Comparison of ENCODE assay signal across 14 cellular contexts in the genomic region with DNA sequence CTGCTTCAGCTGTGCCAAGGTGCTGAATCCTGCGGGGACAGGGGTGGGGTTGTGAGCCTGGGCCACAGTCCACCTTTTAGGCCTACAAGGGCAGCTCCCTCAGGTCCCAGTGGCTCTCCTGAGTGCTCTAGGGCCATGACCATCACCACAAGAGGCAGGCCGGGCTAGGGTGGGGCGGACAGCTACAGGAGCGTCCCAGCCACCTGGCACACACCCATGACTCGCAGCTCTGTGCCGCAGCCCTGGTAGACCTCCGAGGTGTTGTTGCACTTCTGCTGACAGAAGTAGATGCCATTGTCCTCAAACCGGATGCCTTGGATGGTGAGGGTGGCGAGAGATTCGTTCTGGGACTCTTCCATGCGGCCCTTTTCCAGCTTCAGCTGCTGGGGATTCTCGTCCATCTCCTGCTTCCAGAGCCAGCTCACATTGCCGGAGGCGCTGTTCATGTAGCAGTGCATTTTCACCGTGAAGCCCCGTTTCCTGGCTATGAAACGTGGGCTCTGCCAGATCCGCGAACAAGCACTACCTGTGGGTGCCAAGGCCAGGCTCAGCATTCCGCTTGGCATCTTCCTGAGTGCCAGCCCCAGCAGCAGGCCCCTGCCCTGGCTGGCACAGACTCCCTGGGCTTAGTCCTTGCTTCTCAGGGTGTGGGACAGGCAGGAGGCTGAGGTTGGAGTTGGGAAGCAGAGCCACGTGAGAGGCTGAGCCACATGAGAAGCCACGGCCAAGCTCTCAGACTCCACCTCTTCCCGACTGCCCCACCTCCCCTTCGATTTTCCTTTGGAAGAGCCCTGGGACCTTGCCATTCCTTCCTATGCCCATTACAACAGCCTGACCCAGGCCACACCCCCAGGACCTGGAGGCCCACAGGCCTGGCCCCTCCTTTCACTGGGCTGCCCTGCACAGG. TPM values are rescaled to one million over a fixed set of nuclear protein-coding genes. Genes with fewer than 3 reads are reported as not detected.
DNase-seq lines count a peak whose midpoint lies in the region; ATAC-seq, FAIRE-seq and TF ChIP-seq lines count a peak whose summit lies in the region.
"Had no signal": no experiment of that assay in that cellular context is flagged by ENCODE, and none has a peak within 500 bp of the region (broad histone marks: within the 10 kb centered on the region; RNA-seq: fewer than 3 reads in every experiment).

No MANE protein-coding gene starts in this region.

- peaks cover 0 to 30% (median 19%) of the 10 kb centered on the region in 4 donors for H3K4me1 Mint-ChIP-seq in CD4-positive, CD25-positive, alpha-beta regulatory T cell
- H3K4me1 Mint-ChIP-seq in naive thymus-derived CD8-positive, alpha-beta T cell = peaks cover 15 to 56% (median 29%) of the 10 kb centered on the region in 4 donors

- no peak for DNase-seq in CD4-positive, CD25-positive, alpha-beta regulatory T cell
- DNase-seq in endothelial cell of umbilical vein (ENCODE audit: low read depth, low spot score) (no peak), DMS53 (lab: John Stamatoyannopoulos, UW) (no peak), NCI-H2196 (lab: John Stamatoyannopoulos, UW; ENCODE audit: unreplicated experiment) (no peak), GM10266 (ENCODE audit: extremely low spot score) (no peak), WERI-Rb-1 (no peak)
- no peak for DNase-seq in naive thymus-derived CD8-positive, alpha-beta T cell
- DNase-seq: activated effector memory CD4-positive, alpha-beta T cell treated with Interleukin-2 at 50 U/mL for 16 hours; KBM-7; T-helper 9 cell had no signal

- H3K27me3 Mint-ChIP-seq in CD4-positive, CD25-positive, alpha-beta regulatory T cell = no peaks in the 10 kb centered on the region
- H3K27me3 Mint-ChIP-seq in naive thymus-derived CD8-positive, alpha-beta T cell = no peaks in the 10 kb centered on the region

- H3K4me2 ChIP-seq in endothelial cell of umbilical vein (ENCODE audit: insufficient read depth, low read length) = no peak overlapping the region
- H3K4me2 ChIP-seq: hepatocyte had no signal

- POLR2A ChIA-PET in HEK293 (lab: Yijun Ruan, JAX) (no interaction called here), endothelial cell of umbilical vein (lab: Charles Lee) (interaction anchor here (0.5 kb wide), 1 partner anchor 77 kb away, joined by 3 read pairs; no protein-coding TSS in a partner anchor)
- POLR2A ChIA-PET in naive thymus-derived CD8-positive, alpha-beta T cell (lab: Charles Lee) = interaction anchor here (1.3 to 6.2 kb wide), 2 partner anchors 16 to 104 kb away, joined by 3 to 47 read pairs; no protein-coding TSS in a partner anchor

- H3K36me3 Mint-ChIP-seq in CD4-positive, CD25-positive, alpha-beta regulatory T cell = no peaks in the 10 kb centered on the region
- peaks cover 0 to 3% (median 0%) of the 10 kb centered on the region in 3 donors for H3K36me3 Mint-ChIP-seq in naive thymus-derived CD8-positive, alpha-beta T cell

- dilution Hi-C loops in endothelial cell of umbilical vein (cut with MboI; ENCODE audit: extremely low pct_ligation_motif_present, low sequenced_read_pairs) = no loop called here

- H2AFZ ChIP-seq in endothelial cell of umbilical vein (ENCODE audit: low read depth, low read length) = peak overlapping the region; percentile 53
- H2AFZ ChIP-seq: hepatocyte had no signal

- peaks cover 26% of the 10 kb centered on the region for H3K4me1 ChIP-seq in CD4-positive, CD25-positive, alpha-beta regulatory T cell (ENCODE audit: control insufficient read depth, insufficient read depth, low read length, poor library complexity, severe bottlenecking)
- no peaks in the 10 kb centered on the region for H3K4me1 ChIP-seq in HEK293 (ENCODE audit: control insufficient read depth, insufficient read depth, low read length)
- peaks cover 4% of the 10 kb centered on the region for H3K4me1 ChIP-seq in endothelial cell of umbilical vein (ENCODE audit: control insufficient read depth, extremely low read depth, insufficient read depth, low read length)

- no peak for TF ChIP-seq CTCF in HEK293 (tag by site-specific recombination; IDR thresholded peaks at IDR 0.05)
- TF ChIP-seq CTCF in endothelial cell of umbilical vein (IDR thresholded peaks at IDR 0.05; ENCODE audit: extremely low read depth in 1 of 2, insufficient read depth in 1 of 2, low read depth in 1 of 2, low read length in 2 of 2) = no peak
- TF ChIP-seq CTCF in GM10266 (IDR thresholded peaks at IDR 0.05; ENCODE audit: control insufficient read depth, insufficient read depth, low read depth, missing control alignments) = no peak
- TF ChIP-seq CTCF in WERI-Rb-1 (IDR thresholded peaks at IDR 0.05; ENCODE audit: low read depth, low read length) = no peak

- intact Hi-C loops in endothelial cell of umbilical vein (cut with micrococcal nuclease) = no loop called here

- H3K27ac Mint-ChIP-seq in CD4-positive, CD25-positive, alpha-beta regulatory T cell = peak overlapping the region; percentile 82 to 94 (median 92)
- H3K27ac Mint-ChIP-seq in naive thymus-derived CD8-positive, alpha-beta T cell = peak overlapping the region in 7 of 10 donors; percentile 18 to 92 (median 90)

- H3K27ac ChIP-seq in CD4-positive, CD25-positive, alpha-beta regulatory T cell (ENCODE audit: insufficient read depth, low read length, poor library complexity, severe bottlenecking) = peak overlapping the region; percentile 62
- no peak overlapping the region for H3K27ac ChIP-seq in HEK293 (ENCODE audit: extremely low read depth, low read depth, low read length)
- H3K27ac ChIP-seq in endothelial cell of umbilical vein (ENCODE audit: insufficient read depth, low read depth, low read length) = no peak overlapping the region
- H3K27ac ChIP-seq in WERI-Rb-1 = no peak overlapping the region
- H3K27ac ChIP-seq: hepatocyte had no signal

- H4K20me1 ChIP-seq in endothelial cell of umbilical vein (replicated peaks; ENCODE audit: control insufficient read depth, extremely low read depth, insufficient read depth, low read length) = no peaks in the 10 kb centered on the region

- no peak for FAIRE-seq in endothelial cell of umbilical vein (lab: Jason Lieb, UNC)
- FAIRE-seq: colon had no signal

- H3K36me3 ChIP-seq in CD4-positive, CD25-positive, alpha-beta regulatory T cell (ENCODE audit: control insufficient read depth, insufficient read depth, low read length) = peaks cover 13% of the 10 kb centered on the region
- no peaks in the 10 kb centered on the region for H3K36me3 ChIP-seq in HEK293 (ENCODE audit: control insufficient read depth in 2 of 2, insufficient read depth in 1 of 2, low read length in 2 of 2)
- no peaks in the 10 kb centered on the region for H3K36me3 ChIP-seq in endothelial cell of umbilical vein (ENCODE audit: control insufficient read depth in 2 of 2, extremely low read depth in 1 of 2, insufficient read depth in 2 of 2, low read length in 2 of 2)
- no peaks in the 10 kb centered on the region for H3K36me3 ChIP-seq in WERI-Rb-1

- H3K9me3 ChIP-seq in CD4-positive, CD25-positive, alpha-beta regulatory T cell (ENCODE audit: control insufficient read depth in 2 of 2, low read length in 2 of 2) = no peaks in the 10 kb centered on the region
- H3K9me3 ChIP-seq in HEK293 (ENCODE audit: control insufficient read depth, insufficient read depth, low read depth, low read length) = no peaks in the 10 kb centered on the region
- no peaks in the 10 kb centered on the region for H3K9me3 ChIP-seq in endothelial cell of umbilical vein (replicated peaks; ENCODE audit: control insufficient read depth, insufficient read depth, low read length)
- no peaks in the 10 kb centered on the region for H3K9me3 ChIP-seq in WERI-Rb-1 (ENCODE audit: severe bottlenecking)

- no peaks in the 10 kb centered on the region for H3K27me3 ChIP-seq in CD4-positive, CD25-positive, alpha-beta regulatory T cell (ENCODE audit: control insufficient read depth, insufficient read depth, low read length)
- H3K27me3 ChIP-seq in endothelial cell of umbilical vein (ENCODE audit: control insufficient read depth in 2 of 2, insufficient read depth in 2 of 2, low read length in 2 of 2) = no peaks in the 10 kb centered on the region
- no peaks in the 10 kb centered on the region for H3K27me3 ChIP-seq in WERI-Rb-1 (ENCODE audit: insufficient read depth, low read depth, severe bottlenecking)
- H3K27me3 ChIP-seq: hepatocyte had no signal

- no peaks in the 10 kb centered on the region for H3K79me2 ChIP-seq in endothelial cell of umbilical vein (ENCODE audit: control insufficient read depth, insufficient read depth, low read length)
- H3K79me2 ChIP-seq: hepatocyte had no signal

- no peak overlapping the region for H3K9ac ChIP-seq in endothelial cell of umbilical vein (replicated peaks; ENCODE audit: extremely low read depth, insufficient read depth, low read length)

- H3K9me3 Mint-ChIP-seq in CD4-positive, CD25-positive, alpha-beta regulatory T cell = no peaks in the 10 kb centered on the region
- H3K9me3 Mint-ChIP-seq in naive thymus-derived CD8-positive, alpha-beta T cell = no peaks in the 10 kb centered on the region

- ATAC-seq in CD4-positive, CD25-positive, alpha-beta regulatory T cell (ENCODE audit: low read depth in 2 of 2) = no peak
- ATAC-seq in naive thymus-derived CD8-positive, alpha-beta T cell = no peak

- TF ChIP-seq POLR2A in endothelial cell of umbilical vein (IDR thresholded peaks at IDR 0.05; ENCODE audit: low read depth, low read length) = no peak

- BruUV-seq in endothelial cell of umbilical vein (replicated peaks; lab: Mats Ljungman, UMichigan) = no TSS peak

- H3K4me3 Mint-ChIP-seq in CD4-positive, CD25-positive, alpha-beta regulatory T cell = peak overlapping the region; percentile 92 to 98 (median 93)
- peak overlapping the region in 8 of 10 donors; percentile 87 to 94 (median 93) for H3K4me3 Mint-ChIP-seq in naive thymus-derived CD8-positive, alpha-beta T cell

- peak overlapping the region; percentile 41 for H3K4me3 ChIP-seq in CD4-positive, CD25-positive, alpha-beta regulatory T cell (ENCODE audit: low read depth, low read length)
- H3K4me3 ChIP-seq in HEK293 (ENCODE audit: low read depth, low read length) (no peak overlapping the region), endothelial cell of umbilical vein (replicated peaks in 1 of 3; ENCODE audit: insufficient read depth in 1 of 3, low read depth in 1 of 3, low read length in 3 of 3) (no peak overlapping the region), WERI-Rb-1 (ENCODE audit: low read depth, low read length) (no peak overlapping the region)
- H3K4me3 ChIP-seq: hepatocyte had no signal

- CTCF ChIA-PET in HEK293 (lab: Yijun Ruan, JAX) = interaction anchor here (0.5 to 3.0 kb wide), 5 partner anchors 11 to 203 kb away, joined by 3 to 17 read pairs (median 4); a partner anchor contains a TSS
- CTCF ChIA-PET in endothelial cell of umbilical vein (lab: Charles Lee) = interaction anchor here (1.1 to 3.5 kb wide), 6 partner anchors 11 to 203 kb away, joined by 3 to 26 read pairs (median 10); a partner anchor contains a TSS

- no peaks in the 10 kb centered on the region for H3K9me1 ChIP-seq in endothelial cell of umbilical vein (replicated peaks; ENCODE audit: control insufficient read depth, extremely low read depth, insufficient read depth, low read length)

RNA-seq across cellular contexts. Expression of a gene that starts 2.0 kb away (rescaled TPM):
- total RNA-seq in CD4-positive, CD25-positive, alpha-beta regulatory T cell = 31.4 TPM
- 10 to 100 TPM; 59.0 to 85.1 (median 67.9) TPM for polyA plus RNA-seq in CD4-positive, CD25-positive, alpha-beta regulatory T cell
- 0.60 and 2.1 TPM in 2 replicates for total RNA-seq in endothelial cell of umbilical vein
- polyA plus RNA-seq in endothelial cell of umbilical vein = 2.2 and 3.9 TPM in 2 replicates
- polyA plus RNA-seq in endothelial cell of umbilical vein (2011; cell fraction: cytosol; rRNA removed) = 2.5 and 2.7 TPM in 2 replicates
- 0.41 and 0.67 TPM in 2 replicates for polyA plus RNA-seq in endothelial cell of umbilical vein (2011; cell fraction: nucleus; rRNA removed)
- 2.3 and 2.7 TPM in 2 replicates for polyA plus RNA-seq in endothelial cell of umbilical vein (2012)
- polyA minus RNA-seq in endothelial cell of umbilical vein = 0.29 and 1.9 TPM in 2 replicates
- polyA minus RNA-seq in endothelial cell of umbilical vein (2011; cell fraction: cytosol; rRNA and poly(A)+ RNA removed) = not detected
- 0.34 TPM in 1 of 2 replicates, not detected in the other for polyA minus RNA-seq in endothelial cell of umbilical vein (2011; cell fraction: nucleus; rRNA and poly(A)+ RNA removed)
- total RNA-seq in naive thymus-derived CD8-positive, alpha-beta T cell = 10 to 100 TPM; 40.0 to 42.8 TPM
- 10 to 100 TPM; 14.5 to 21.9 (median 21.3) TPM for polyA plus RNA-seq in naive thymus-derived CD8-positive, alpha-beta T cell
- total RNA-seq: NCI-H460 had no signal

RNA-seq across cellular contexts. Expression of a gene that starts 11.5 kb away (rescaled TPM):
- not detected for total RNA-seq in CD4-positive, CD25-positive, alpha-beta regulatory T cell
- under 1 TPM in 1 of 4 donors, not detected in 3; 0.50 TPM for polyA plus RNA-seq in CD4-positive, CD25-positive, alpha-beta regulatory T cell
- not detected in 2 replicates for total RNA-seq in endothelial cell of umbilical vein
- polyA plus RNA-seq in endothelial cell of umbilical vein = not detected in 2 replicates
- polyA plus RNA-seq in endothelial cell of umbilical vein (2011; cell fraction: cytosol; rRNA removed) = not detected in 2 replicates
- not detected in 2 replicates for polyA plus RNA-seq in endothelial cell of umbilical vein (2011; cell fraction: nucleus; rRNA removed)
- polyA plus RNA-seq in endothelial cell of umbilical vein (2012) = not detected in 2 replicates
- polyA minus RNA-seq in endothelial cell of umbilical vein = not detected in 2 replicates
- polyA minus RNA-seq in endothelial cell of umbilical vein (2011; cell fraction: cytosol; rRNA and poly(A)+ RNA removed) = not detected
- not detected in 2 replicates for polyA minus RNA-seq in endothelial cell of umbilical vein (2011; cell fraction: nucleus; rRNA and poly(A)+ RNA removed)
- not detected for total RNA-seq in naive thymus-derived CD8-positive, alpha-beta T cell
- polyA plus RNA-seq in naive thymus-derived CD8-positive, alpha-beta T cell = not detected
- total RNA-seq: hepatocyte, NCI-H460 had no signal
- polyA plus RNA-seq: hepatocyte had no signal

RNA-seq across cellular contexts. Expression of a gene that starts 19.1 kb away (rescaled TPM):
- not detected for total RNA-seq in CD4-positive, CD25-positive, alpha-beta regulatory T cell
- not detected for polyA plus RNA-seq in CD4-positive, CD25-positive, alpha-beta regulatory T cell
- not detected in 2 replicates for total RNA-seq in endothelial cell of umbilical vein
- not detected in 2 replicates for polyA plus RNA-seq in endothelial cell of umbilical vein
- polyA plus RNA-seq in endothelial cell of umbilical vein (2011; cell fraction: cytosol; rRNA removed) = not detected in 2 replicates
- polyA plus RNA-seq in endothelial cell of umbilical vein (2011; cell fraction: nucleus; rRNA removed) = not detected in 2 replicates
- polyA plus RNA-seq in endothelial cell of umbilical vein (2012) = not detected in 2 replicates
- not detected in 2 replicates for polyA minus RNA-seq in endothelial cell of umbilical vein
- polyA minus RNA-seq in endothelial cell of umbilical vein (2011; cell fraction: cytosol; rRNA and poly(A)+ RNA removed) = not detected
- polyA minus RNA-seq in endothelial cell of umbilical vein (2011; cell fraction: nucleus; rRNA and poly(A)+ RNA removed) = not detected in 2 replicates
- total RNA-seq in naive thymus-derived CD8-positive, alpha-beta T cell = not detected
- not detected for polyA plus RNA-seq in naive thymus-derived CD8-positive, alpha-beta T cell
- total RNA-seq: hepatocyte, NCI-H460 had no signal
- polyA plus RNA-seq: hepatocyte had no signal

RNA-seq across cellular contexts. Expression of a gene that starts 33.7 kb away (rescaled TPM):
- total RNA-seq in CD4-positive, CD25-positive, alpha-beta regulatory T cell = 11.7 TPM
- not detected for polyA plus RNA-seq in CD4-positive, CD25-positive, alpha-beta regulatory T cell
- total RNA-seq in endothelial cell of umbilical vein = not detected in 2 replicates
- polyA plus RNA-seq in endothelial cell of umbilical vein = not detected in 2 replicates
- not detected in 2 replicates for polyA plus RNA-seq in endothelial cell of umbilical vein (2011; cell fraction: cytosol; rRNA removed)
- not detected in 2 replicates for polyA plus RNA-seq in endothelial cell of umbilical vein (2011; cell fraction: nucleus; rRNA removed)
- not detected in 2 replicates for polyA plus RNA-seq in endothelial cell of umbilical vein (2012)
- polyA minus RNA-seq in endothelial cell of umbilical vein = not detected in 2 replicates
- not detected for polyA minus RNA-seq in endothelial cell of umbilical vein (2011; cell fraction: cytosol; rRNA and poly(A)+ RNA removed)
- polyA minus RNA-seq in endothelial cell of umbilical vein (2011; cell fraction: nucleus; rRNA and poly(A)+ RNA removed) = not detected in 2 replicates
- total RNA-seq in naive thymus-derived CD8-positive, alpha-beta T cell = not detected
- not detected for polyA plus RNA-seq in naive thymus-derived CD8-positive, alpha-beta T cell
- total RNA-seq: NCI-H460 had no signal
- polyA plus RNA-seq: hepatocyte had no signal

RNA-seq across cellular contexts. Expression of a gene that starts 42.6 kb away (rescaled TPM):
- not detected for total RNA-seq in CD4-positive, CD25-positive, alpha-beta regulatory T cell
- polyA plus RNA-seq in CD4-positive, CD25-positive, alpha-beta regulatory T cell = not detected
- 0.40 TPM in 1 of 2 replicates, not detected in the other for total RNA-seq in endothelial cell of umbilical vein
- 0.01 and 0.02 TPM in 2 replicates for polyA plus RNA-seq in endothelial cell of umbilical vein
- 0.06 and 0.11 TPM in 2 replicates for polyA plus RNA-seq in endothelial cell of umbilical vein (2011; cell fraction: cytosol; rRNA removed)
- polyA plus RNA-seq in endothelial cell of umbilical vein (2011; cell fraction: nucleus; rRNA removed) = 0.08 and 0.20 TPM in 2 replicates
- 0.04 and 0.13 TPM in 2 replicates for polyA plus RNA-seq in endothelial cell of umbilical vein (2012)
- polyA minus RNA-seq in endothelial cell of umbilical vein = 0.07 TPM in 1 of 2 replicates, not detected in the other
- 0.51 TPM for polyA minus RNA-seq in endothelial cell of umbilical vein (2011; cell fraction: cytosol; rRNA and poly(A)+ RNA removed)
- polyA minus RNA-seq in endothelial cell of umbilical vein (2011; cell fraction: nucleus; rRNA and poly(A)+ RNA removed) = 0.10 TPM in 1 of 2 replicates, not detected in the other
- under 1 TPM; 0.05 to 0.22 TPM for total RNA-seq in naive thymus-derived CD8-positive, alpha-beta T cell
- not detected for polyA plus RNA-seq in naive thymus-derived CD8-positive, alpha-beta T cell
- polyA plus RNA-seq: hepatocyte had no signal

Comparison
In these comparisons a context has a peak if more than half of its experiments do, and no peak if none do; other contexts are left out.
1. RNA of a gene that starts 2.0 kb away (total RNA-seq): 40.0 to 42.8 TPM in naive thymus-derived CD8-positive, alpha-beta T cell and 31.4 TPM in CD4-positive, CD25-positive, alpha-beta regulatory T cell (single experiment); 0.60 to 2.1 TPM in endothelial cell of umbilical vein; every median in the first group is over 10 times any median in the second.